ENCODE assay signal across 26 cellular contexts in genomic region chr2:7417845-7418244, GRCh38.
DNase-seq lines count a peak whose midpoint lies in the region; ATAC-seq, FAIRE-seq and TF ChIP-seq lines count a peak whose summit lies in the region.
"Had no signal": no experiment of that assay in that cellular context is flagged by ENCODE, and none has a peak within 500 bp of the region (broad histone marks: within the 10 kb centered on the region; RNA-seq: fewer than 3 reads in every experiment).

No MANE protein-coding gene starts in this region.

- ATAC-seq in body of pancreas: peak; percentile 47
- peak; percentile 52 to 86 (median 60) for ATAC-seq in pancreas
- ATAC-seq in GM19328 (IDR thresholded peaks at IDR 0.05; ENCODE audit: unreplicated experiment): no peak
- ATAC-seq: A549, GM12878 had no signal

- H3K4me3 Mint-ChIP-seq in activated CD4-positive, alpha-beta T cell treated with anti-CD3 and anti-CD28 coated beads, Interleukin-2, amount 10 ng/mL, durations not matched to agents 24 days and 14 days: no peak overlapping the region
- H3K4me3 Mint-ChIP-seq: CD4-positive, alpha-beta memory T cell; CD4-positive, CD25-positive, alpha-beta regulatory T cell had no signal

- H3K27me3 ChIP-seq in body of pancreas (no peaks in the 10 kb centered on the region), pancreas (no peaks in the 10 kb centered on the region)
- H3K27me3 ChIP-seq: BE2C had no signal

- peaks cover 23% of the 10 kb centered on the region for H3K4me1 ChIP-seq in body of pancreas
- H3K4me1 ChIP-seq in pancreas: peaks cover 9 to 15% (median 12%) of the 10 kb centered on the region in 3 donors
- H3K4me1 ChIP-seq: A549, BLaER1 had no signal

- peaks cover 13% of the 10 kb centered on the region for H3K9me3 Mint-ChIP-seq in activated CD4-positive, alpha-beta T cell treated with anti-CD3 and anti-CD28 coated beads, Interleukin-2, amount 10 ng/mL, durations not matched to agents 24 days and 14 days

- H3K9me3 ChIP-seq in body of pancreas: no peaks in the 10 kb centered on the region
- H3K9me3 ChIP-seq in pancreas: no peaks in the 10 kb centered on the region
- H3K9me3 ChIP-seq: A549, BE2C, BLaER1 had no signal

- H3K27me3 Mint-ChIP-seq in activated CD4-positive, alpha-beta T cell treated with anti-CD3 and anti-CD28 coated beads, Interleukin-2, amount 10 ng/mL, durations not matched to agents 24 days and 14 days: peaks cover 20% of the 10 kb centered on the region

- no peaks in the 10 kb centered on the region for H3K36me3 ChIP-seq in body of pancreas (replicated peaks in 1 of 2; ENCODE audit: insufficient read depth in 1 of 2, low read depth in 2 of 2)
- H3K36me3 ChIP-seq in pancreas: no peaks in the 10 kb centered on the region
- H3K36me3 ChIP-seq: BE2C, BLaER1 had no signal

- no peak for FAIRE-seq in pancreas (lab: Jason Lieb, UNC)
- FAIRE-seq: A549, GM12878, GM12892, GM18507, GM19239 had no signal

- H3K27ac ChIP-seq in body of pancreas (peak overlapping the region in 3 of 4 donors; percentile 18 to 54 (median 26)), pancreas (peak overlapping the region in 2 of 4 donors; percentile 24 to 34)
- H3K27ac ChIP-seq: 22Rv1, A549, BLaER1 had no signal

- no peak overlapping the region for H3K4me3 ChIP-seq in body of pancreas
- no peak overlapping the region for H3K4me3 ChIP-seq in pancreas
- H3K4me3 ChIP-seq: A549, BLaER1, GM12878 had no signal

- TF ChIP-seq CTCF in body of pancreas (IDR thresholded peaks at IDR 0.05) (no peak), pancreas (IDR thresholded peaks at IDR 0.05) (no peak)

- DNase-seq in activated CD4-positive, alpha-beta T cell treated with anti-CD3 and anti-CD28 coated beads, Interleukin-2, amount 10 ng/mL, durations not matched to agents 24 days and 14 days: peak; percentile 37
- DNase-seq in activated CD4-positive, alpha-beta T cell treated with anti-CD3 and anti-CD28 coated beads for 48 hours: no peak
- DNase-seq in body of pancreas (no peak), pancreas (no peak), cerebellar nuclear complex (lab: John Stamatoyannopoulos, UW) (no peak), AML-193 (lab: John Stamatoyannopoulos, UW) (no peak)
- DNase-seq: BE2C; C1 segment of cervical spinal cord; CD4-positive, alpha-beta memory T cell; CD4-positive, CD25-positive, alpha-beta regulatory T cell; CD8-positive, alpha-beta memory T cell; COR-L47; DMS 273 treated with DMSO at 0.1 percent for 48 hours; DMS153; DMS79; DND-41; EL; GDM1 had no signal

- H3K4me1 Mint-ChIP-seq in activated CD4-positive, alpha-beta T cell treated with anti-CD3 and anti-CD28 coated beads, Interleukin-2, amount 10 ng/mL, durations not matched to agents 24 days and 14 days: peaks cover 2% of the 10 kb centered on the region
- H3K4me1 Mint-ChIP-seq: CD4-positive, alpha-beta memory T cell; CD4-positive, CD25-positive, alpha-beta regulatory T cell; CD8-positive, alpha-beta memory T cell had no signal

- 89 to 94% methylated on average over 1 of the region's 1 CpG for WGBS in body of pancreas, 2 donors
- WGBS in pancreas, 2 donors: 95 to 100% methylated on average over 1 of the region's 1 CpG

- TF ChIP-seq POLR2A in body of pancreas (IDR thresholded peaks at IDR 0.05): no peak

- H3K36me3 Mint-ChIP-seq in activated CD4-positive, alpha-beta T cell treated with anti-CD3 and anti-CD28 coated beads, Interleukin-2, amount 10 ng/mL, durations not matched to agents 24 days and 14 days (ENCODE audit: low read depth): peaks cover 7% of the 10 kb centered on the region
- H3K36me3 Mint-ChIP-seq: CD4-positive, alpha-beta memory T cell; CD4-positive, CD25-positive, alpha-beta regulatory T cell had no signal

- H3K27ac Mint-ChIP-seq in activated CD4-positive, alpha-beta T cell treated with anti-CD3 and anti-CD28 coated beads, Interleukin-2, amount 10 ng/mL, durations not matched to agents 24 days and 14 days: no peak overlapping the region
- H3K27ac Mint-ChIP-seq: CD4-positive, CD25-positive, alpha-beta regulatory T cell; CD8-positive, alpha-beta memory T cell had no signal

- intact Hi-C loops in activated CD4-positive, alpha-beta T cell treated with anti-CD3 and anti-CD28 coated beads, Interleukin-2, amount 10 ng/mL, durations not matched to agents 24 days and 14 days (cut with micrococcal nuclease): no loop called here
- intact Hi-C loops in body of pancreas (cut with DNase I): no loop called here
- intact Hi-C loops in pancreas (cut with DNase I): no loop called here
